35 cellular contexts compared by ENCODE assay signal in genomic region chr9:84382728-84383127, GRCh38. TPM values are rescaled to one million over a fixed set of nuclear protein-coding genes. Genes with fewer than 3 reads are reported as not detected.
"Had no signal": no experiment of that assay in that cellular context is flagged by ENCODE, and none has a peak within 500 bp of the region (broad histone marks: within the 10 kb centered on the region; RNA-seq: fewer than 3 reads in every experiment).

No MANE protein-coding gene starts in this region.

- FAIRE-seq: bronchial epithelial cell, K562 had no signal

- H3K27ac Mint-ChIP-seq: activated CD4-positive, alpha-beta memory T cell treated with anti-CD3 and anti-CD28 coated beads for 36 hours; activated CD4-positive, alpha-beta T cell treated with anti-CD3 and anti-CD28 coated beads for 36 hours; activated naive CD4-positive, alpha-beta T cell treated with anti-CD3 and anti-CD28 coated beads for 36 hours; activated naive CD4-positive, alpha-beta T cell treated with anti-CD3 and anti-CD28 coated beads, Interleukin-2, amount 50 U/mL, for 72 hours; activated T-helper 1 cell treated with anti-CD3 and anti-CD28 coated beads, Interleukin-12 subunit alpha, Interleukin-12 subunit beta, Interleukin-2, Interleukin-4 antibody, amounts not matched to agents 30 ng/mL and 10 ng/mL and 1 ng/mL, durations not matched to agents 14 hours and 24 hours and 36 hours; brain; T-helper 1 cell treated with Interleukin-12 subunit alpha and Interleukin-12 subunit beta and Interleukin-4 antibody, amounts not matched to agents 30 μg/mL and 1 μg/mL, for 36 hours; T-helper 2 cell treated with Interferon-gamma antibody and Interleukin-4, amounts not matched to agents 5 μg/mL and 100 μg/mL, for 36 hours; WTC11 had no signal

- ATAC-seq: activated CD4-positive, alpha-beta T cell treated with anti-CD3 and anti-CD28 coated beads for 36 hours; activated CD4-positive, CD25-positive, alpha-beta regulatory T cell treated with anti-CD3 and anti-CD28 coated beads, Interleukin-2, amount 50 U/mL, for 24 hours; activated naive CD4-positive, alpha-beta T cell treated with anti-CD3 and anti-CD28 coated beads, Interleukin-2, amount 50 U/mL, for 72 hours; activated T-cell treated with anti-CD3 and anti-CD28 coated beads, Interleukin-2, amount 50 U/mL, for 4 hours; K562; PC-3; WTC11 had no signal

- H3K9me3 ChIP-seq: Peyer's patch, SJSA1, SK-N-SH had no signal

- H3K4me1 ChIP-seq: Peyer's patch, SJSA1 had no signal

- H3K27ac ChIP-seq: Peyer's patch, SJSA1 had no signal

- H3K4me2 ChIP-seq: SK-N-SH had no signal

- H3K4me3 Mint-ChIP-seq: activated CD4-positive, alpha-beta memory T cell treated with anti-CD3 and anti-CD28 coated beads for 36 hours; activated CD4-positive, alpha-beta T cell treated with anti-CD3 and anti-CD28 coated beads for 36 hours; activated naive CD4-positive, alpha-beta T cell treated with anti-CD3 and anti-CD28 coated beads for 36 hours; activated T-cell treated with anti-CD3 and anti-CD28 coated beads, Interleukin-2, amount 50 U/mL, for 4 hours; activated T-helper 1 cell treated with anti-CD3 and anti-CD28 coated beads, Interleukin-12 subunit alpha, Interleukin-12 subunit beta, Interleukin-2, Interleukin-4 antibody, amounts not matched to agents 30 ng/mL and 10 ng/mL and 1 ng/mL, durations not matched to agents 14 hours and 24 hours and 36 hours; brain; T-helper 1 cell treated with Interleukin-12 subunit alpha and Interleukin-12 subunit beta and Interleukin-4 antibody, amounts not matched to agents 30 μg/mL and 1 μg/mL, for 36 hours; T-helper 2 cell treated with Interferon-gamma antibody and Interleukin-4, amounts not matched to agents 5 μg/mL and 100 μg/mL, for 36 hours; WTC11 had no signal

- H3K27me3 ChIP-seq: Peyer's patch, SJSA1 had no signal

- H3K36me3 Mint-ChIP-seq: activated CD4-positive, alpha-beta memory T cell treated with anti-CD3 and anti-CD28 coated beads for 36 hours; activated naive CD4-positive, alpha-beta T cell treated with anti-CD3 and anti-CD28 coated beads, Interleukin-2, amount 50 U/mL, for 72 hours; brain; WTC11 had no signal

- H3K4me1 Mint-ChIP-seq: activated CD4-positive, alpha-beta T cell treated with anti-CD3 and anti-CD28 coated beads for 36 hours; WTC11 had no signal

- H3K4me3 ChIP-seq: K562, Peyer's patch, SJSA1 had no signal

- DNase-seq: activated CD4-positive, alpha-beta memory T cell treated with anti-CD3 and anti-CD28 coated beads for 36 hours; activated CD4-positive, alpha-beta T cell treated with anti-CD3 and anti-CD28 coated beads for 36 hours; activated CD4-positive, alpha-beta T cell treated with anti-CD3 and anti-CD28 coated beads, Interleukin-2, amount 50 U/mL, for 1 hour; activated CD8-positive, alpha-beta memory T cell treated with anti-CD3 and anti-CD28 coated beads, Interleukin-2, amount 50 U/mL, for 4 hours; activated gamma-delta T cell treated with Interleukin-2 at 50 U/mL for 16 hours; activated naive CD4-positive, alpha-beta T cell treated with anti-CD3 and anti-CD28 coated beads for 36 hours; activated T-cell treated with anti-CD3 and anti-CD28 coated beads for 4 hours; activated T-cell treated with anti-CD3 and anti-CD28 coated beads, Interleukin-2, amount 50 U/mL, for 4 hours; anterior cingulate cortex; NCI-H1105; NCI-H1417 treated with DMSO at 0.1 percent for 48 hours; NCI-H187 treated with DMSO at 0.1 percent for 48 hours; NCI-H2081; NCI-H2171 treated with DMSO at 0.1 percent for 48 hours; NCI-H2227 treated with DMSO at 0.1 percent for 48 hours; NCI-H446; NCI-H510A treated with DMSO at 0.1 percent for 48 hours; NCI-H526 treated with DMSO at 0.1 percent for 48 hours; NCI-H82; NK-92 treated with Interleukin-12 subunit alpha and Interleukin-12 subunit beta, amount 100 ng/mL, for 24 hours; PC-3; Peyer's patch; RPMI8226; SHP77 treated with DMSO at 0.1 percent for 48 hours; SK-N-SH had no signal

- H3K9me3 Mint-ChIP-seq: activated CD4-positive, alpha-beta memory T cell treated with anti-CD3 and anti-CD28 coated beads for 36 hours; activated naive CD4-positive, alpha-beta T cell treated with anti-CD3 and anti-CD28 coated beads for 36 hours; activated naive CD4-positive, alpha-beta T cell treated with anti-CD3 and anti-CD28 coated beads, Interleukin-2, amount 50 U/mL, for 72 hours; activated T-cell treated with anti-CD3 and anti-CD28 coated beads, Interleukin-2, amount 50 U/mL, for 4 hours; activated T-helper 1 cell treated with anti-CD3 and anti-CD28 coated beads, Interleukin-12 subunit alpha, Interleukin-12 subunit beta, Interleukin-2, Interleukin-4 antibody, amounts not matched to agents 30 ng/mL and 10 ng/mL and 1 ng/mL, durations not matched to agents 14 hours and 24 hours and 36 hours; T-helper 1 cell treated with Interleukin-12 subunit alpha and Interleukin-12 subunit beta and Interleukin-4 antibody, amounts not matched to agents 30 μg/mL and 1 μg/mL, for 36 hours; T-helper 2 cell treated with Interferon-gamma antibody and Interleukin-4, amounts not matched to agents 5 μg/mL and 100 μg/mL, for 36 hours; WTC11 had no signal

- H3K36me3 ChIP-seq: Peyer's patch, SJSA1 had no signal

- H3K9ac ChIP-seq: SK-N-SH had no signal

RNA-seq across cellular contexts. Expression of gene SLC28A3, which starts 42.2 kb away (rescaled TPM):
- total RNA-seq: K562, PC-3, WTC11 had no signal
- polyA plus RNA-seq: K562 had no signal
